ENCODE assay signal across 20 cellular contexts in genomic region chr17:59454633-59455105, GRCh38.
"Had no signal": no experiment of that assay in that cellular context is flagged by ENCODE, and none has a peak within 500 bp of the region (broad histone marks: within the 10 kb centered on the region; RNA-seq: fewer than 3 reads in every experiment).

No MANE protein-coding gene starts in this region.

- H3K27ac ChIP-seq: hepatocyte, left ventricle myocardium inferior, pancreas, sigmoid colon, transverse colon, uterus had no signal

- DNase-seq: activated gamma-delta T cell treated with Interleukin-2 at 50 U/mL for 16 hours; activated T-cell treated with anti-CD3 and anti-CD28 coated beads, Interleukin-2, amount 50 U/mL, for 1 hour; anterior cingulate cortex; caudate nucleus; effector CD4-positive, alpha-beta T cell; erythroblast; glutamatergic neuron; immature natural killer cell; kidney glomerular epithelial cell; left ventricle myocardium inferior; pancreas; sigmoid colon; stimulated activated CD4-positive, alpha-beta T cell treated with anti-CD3 and anti-CD28 coated beads, Interleukin-2, amount 100 ng/mL, for 48 hours; stimulated activated CD8-positive, alpha-beta memory T cell treated with anti-CD3 and anti-CD28 coated beads, Interleukin-4, amount 100 ng/mL, for 48 hours; stimulated activated naive B cell treated with anti-CD40 and anti-IgM and Interleukin-4, amounts not matched to agents 10 μg/mL and 1 μg/mL and 100 μg/mL, for 72 hours; T-helper 9 cell; transverse colon; uterus had no signal

- H3K36me3 ChIP-seq: left ventricle myocardium inferior, pancreas, sigmoid colon, transverse colon, uterus had no signal

- ATAC-seq: natural killer cell treated with Interleukin-12 subunit alpha and Interleukin-12 subunit beta and Interleukin-15 and Interleukin-18, amount 100 ng/mL, for 72 hours; pancreas; stimulated activated naive B cell treated with anti-CD40 and anti-IgM and Interleukin-4, amounts not matched to agents 10 μg/mL and 1 μg/mL and 100 μg/mL, for 72 hours had no signal

- H3K4me3 ChIP-seq: hepatocyte, left ventricle myocardium inferior, pancreas, sigmoid colon, transverse colon, uterus had no signal

- H3K4me1 ChIP-seq: left ventricle myocardium inferior, pancreas, sigmoid colon, transverse colon, uterus had no signal

- H2AFZ ChIP-seq: hepatocyte had no signal

- H3K27me3 ChIP-seq: hepatocyte, pancreas, sigmoid colon, transverse colon, uterus had no signal

- H3K9me3 ChIP-seq: left ventricle myocardium inferior, pancreas, sigmoid colon, transverse colon, uterus had no signal

- H3K79me2 ChIP-seq: hepatocyte had no signal

- H3K4me2 ChIP-seq: hepatocyte had no signal
